In the genomic region with DNA sequence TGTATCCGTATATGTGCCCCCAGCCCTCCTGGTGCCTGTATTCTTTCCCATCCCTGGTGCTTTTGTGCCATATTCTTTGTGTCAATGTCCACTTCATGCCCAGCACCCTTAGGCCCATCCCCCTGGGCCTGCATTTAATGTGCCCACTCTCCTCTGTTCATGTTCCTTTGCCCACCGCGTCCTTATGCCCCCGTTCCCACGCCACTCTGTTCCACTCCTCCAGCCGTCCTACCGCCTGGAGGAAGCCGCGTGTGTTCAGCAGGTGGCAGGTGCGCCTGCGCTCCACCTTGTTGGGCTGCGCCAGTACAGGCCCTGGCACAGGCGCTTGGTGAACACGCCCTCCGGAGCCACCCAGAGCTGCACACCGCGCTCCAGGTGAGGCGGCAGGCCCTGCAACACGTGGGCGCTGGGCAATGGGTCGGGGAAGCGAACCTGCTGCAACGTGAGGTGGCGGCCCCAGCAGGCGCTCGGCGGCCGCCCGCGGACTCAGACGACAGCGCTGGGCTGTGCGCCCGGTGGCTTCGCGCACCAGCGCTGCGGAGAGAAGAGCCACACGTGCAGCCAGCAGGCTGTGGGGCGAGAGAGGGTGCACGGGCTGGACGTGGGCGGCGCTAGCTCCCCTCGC, we compare ENCODE assay signal across 1 cellular context.
TF ChIP-seq lines count a peak whose summit lies in the region.

No MANE protein-coding gene starts in this region.

TF ChIP-seq in GM23338, 12 proteins besides CTCF, POLR2A, EP300 and RAD21 (continued from another document):
- TF ChIP-seq POLR2AphosphoS5 (IDR thresholded peaks at IDR 0.05; ENCODE audit: low read depth) (no peak), STAT1 (IDR thresholded peaks at IDR 0.05; ENCODE audit: unreplicated experiment) (no peak), EZH2phosphoT487 (IDR thresholded peaks at IDR 0.05; ENCODE audit: unreplicated experiment) (no peak)
